ENCODE assay signal across 16 cellular contexts in the genomic region with DNA sequence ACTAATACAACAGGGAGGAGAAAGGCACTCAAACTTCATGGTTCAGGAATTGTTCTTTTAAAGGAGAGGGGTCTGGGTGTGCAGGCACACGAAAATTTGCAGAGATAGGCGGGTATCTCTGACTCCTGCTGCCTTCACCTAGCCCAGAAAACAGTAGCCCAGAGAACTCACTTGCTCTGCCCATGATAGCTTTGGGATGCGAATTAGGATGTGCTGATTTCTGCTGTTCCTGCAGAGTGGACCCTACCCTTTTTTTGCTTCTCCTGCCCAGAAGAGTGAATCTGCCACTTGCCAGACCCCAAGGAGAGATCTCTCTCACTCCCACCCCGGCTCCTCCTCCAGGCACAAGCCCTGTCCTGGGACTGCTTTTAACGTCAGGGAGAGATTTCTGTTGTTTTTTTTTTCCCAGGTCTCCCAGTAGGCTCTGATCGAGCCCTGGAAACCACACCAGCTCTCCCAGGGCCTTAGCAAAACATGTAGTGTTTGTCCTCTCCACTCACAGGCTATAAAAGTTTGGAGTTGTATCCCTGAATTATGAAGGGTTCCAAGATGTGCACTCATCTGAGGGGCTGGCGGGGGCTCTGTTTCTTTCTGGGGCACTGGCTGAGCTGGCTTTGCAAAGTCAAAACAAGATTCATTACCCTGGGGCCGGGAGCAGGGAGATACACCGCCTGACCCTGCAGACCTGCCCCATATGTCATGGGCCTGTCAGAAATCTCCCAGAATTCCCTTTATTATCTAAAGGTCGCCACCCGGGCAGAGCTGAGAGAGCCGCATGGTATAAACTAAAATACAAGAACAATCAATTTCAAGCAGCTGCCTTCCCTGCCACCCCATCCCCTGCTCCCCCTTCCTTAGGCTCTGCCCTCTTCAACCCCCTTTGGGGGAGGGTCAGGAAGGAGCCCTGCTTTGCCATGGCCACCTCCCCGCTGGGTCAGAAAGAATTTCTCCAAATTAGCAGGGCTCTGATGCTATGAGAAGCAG. TPM values are rescaled to one million over a fixed set of nuclear protein-coding genes. Genes with fewer than 3 reads are reported as not detected.
A peak's percentile ranks its signal among the peaks of the same experiment; 100 is the strongest.
DNase-seq lines count a peak whose midpoint lies in the region; ATAC-seq and TF ChIP-seq lines count a peak whose summit lies in the region.
"Had no signal": no experiment of that assay in that cellular context is flagged by ENCODE, and none has a peak within 500 bp of the region (broad histone marks: within the 10 kb centered on the region; RNA-seq: fewer than 3 reads in every experiment).

No MANE protein-coding gene starts in this region.

- TF ChIP-seq EP300 in stomach (IDR thresholded peaks at IDR 0.05) = no peak

- DNase-seq in HFFc6 (no peak), endodermal cell (peak; percentile 44), mesothelial cell of epicardium (ENCODE audit: low spot score in 2 of 2, unreplicated experiment in 2 of 2) (no peak), stomach (no peak), CD1c-positive myeloid dendritic cell (ENCODE audit: extremely low spot score) (no peak), NCI-H524 (lab: John Stamatoyannopoulos, UW) (no peak)
- DNase-seq: activated CD8-positive, alpha-beta memory T cell treated with anti-CD3 and anti-CD28 coated beads, Interleukin-2, amount 10 ng/mL, durations not matched to agents 7 days and 5 days; colonic mucosa; DMS79 treated with DMSO at 0.1 percent for 48 hours; NCI-H1930; stimulated activated CD8-positive, alpha-beta memory T cell treated with anti-CD3 and anti-CD28 coated beads, Interleukin-4, amount 100 ng/mL, for 48 hours had no signal

- H3K36me3 ChIP-seq in endodermal cell (ENCODE audit: control insufficient read depth, insufficient read depth, low read length) = peaks cover 95% of the 10 kb centered on the region
- peaks cover 0 to 3% (median 0%) of the 10 kb centered on the region in 4 donors for H3K36me3 ChIP-seq in stomach
- H3K36me3 ChIP-seq: colonic mucosa, neutrophil had no signal

- H3K4me3 Mint-ChIP-seq in HFFc6 (no peak overlapping the region), endodermal cell (no peak overlapping the region), mesothelial cell of epicardium (no peak overlapping the region)
- H3K4me3 Mint-ChIP-seq: activated CD8-positive, alpha-beta memory T cell treated with anti-CD3 and anti-CD28 coated beads, Interleukin-2, amount 10 ng/mL, durations not matched to agents 7 days and 5 days; activated naive CD4-positive, alpha-beta T cell treated with anti-CD3 and anti-CD28 coated beads, Interleukin-2, amount 50 U/mL, for 24 hours had no signal

- H3K27me3 ChIP-seq in endodermal cell (ENCODE audit: control insufficient read depth, insufficient read depth, low read length, poor library complexity, severe bottlenecking) = no peaks in the 10 kb centered on the region
- H3K27me3 ChIP-seq in stomach = no peaks in the 10 kb centered on the region
- H3K27me3 ChIP-seq: colonic mucosa had no signal

- H3K27ac Mint-ChIP-seq in HFFc6 (peak overlapping the region; percentile 22; the same call in 1 of the 2 replicates), endodermal cell (peak overlapping the region; percentile 54), mesothelial cell of epicardium (peak overlapping the region; percentile 79)
- H3K27ac Mint-ChIP-seq: activated CD8-positive, alpha-beta memory T cell treated with anti-CD3 and anti-CD28 coated beads, Interleukin-2, amount 10 ng/mL, durations not matched to agents 7 days and 5 days; activated naive CD4-positive, alpha-beta T cell treated with anti-CD3 and anti-CD28 coated beads, Interleukin-2, amount 50 U/mL, for 24 hours had no signal

- H3K4me1 ChIP-seq in endodermal cell (ENCODE audit: control insufficient read depth, insufficient read depth, low read length) (peaks cover 23% of the 10 kb centered on the region), stomach (peaks cover 39 to 83% (median 61%) of the 10 kb centered on the region in 4 donors)

- H3K9ac ChIP-seq in endodermal cell (ENCODE audit: extremely low read depth, low read length, poor library complexity, severe bottlenecking) = no peak overlapping the region
- H3K9ac ChIP-seq: KMS-11 had no signal

- peaks cover 14% of the 10 kb centered on the region; the same call in 1 of the 2 replicates for H3K36me3 Mint-ChIP-seq in HFFc6 (ENCODE audit: low read depth)
- peaks cover 22% of the 10 kb centered on the region for H3K36me3 Mint-ChIP-seq in endodermal cell (ENCODE audit: low read depth)
- no peaks in the 10 kb centered on the region for H3K36me3 Mint-ChIP-seq in mesothelial cell of epicardium
- H3K36me3 Mint-ChIP-seq: activated CD8-positive, alpha-beta memory T cell treated with anti-CD3 and anti-CD28 coated beads, Interleukin-2, amount 10 ng/mL, durations not matched to agents 7 days and 5 days; activated naive CD4-positive, alpha-beta T cell treated with anti-CD3 and anti-CD28 coated beads, Interleukin-2, amount 50 U/mL, for 24 hours had no signal

- H3K27ac ChIP-seq in endodermal cell (ENCODE audit: low read depth, low read length) = peak overlapping the region; percentile 69
- peak overlapping the region; percentile 1 to 76 (median 65) for H3K27ac ChIP-seq in stomach
- H3K27ac ChIP-seq: colonic mucosa, KMS-11, neutrophil had no signal

- no peak for TF ChIP-seq POLR2A in stomach (IDR thresholded peaks at IDR 0.05)

- H3K27me3 Mint-ChIP-seq in HFFc6 (ENCODE audit: insufficient read depth) (no peaks in the 10 kb centered on the region), endodermal cell (ENCODE audit: insufficient read depth) (no peaks in the 10 kb centered on the region), mesothelial cell of epicardium (ENCODE audit: low read depth) (no peaks in the 10 kb centered on the region)

- H3K9me3 ChIP-seq in endodermal cell (ENCODE audit: control insufficient read depth, low read length) = no peaks in the 10 kb centered on the region
- no peaks in the 10 kb centered on the region for H3K9me3 ChIP-seq in stomach
- H3K9me3 ChIP-seq: colonic mucosa, neutrophil had no signal

- intact Hi-C loops in stomach (cut with DNase I; ENCODE audit: low total_unique reads) = no loop called here

- TF ChIP-seq CTCF in HFFc6 (IDR thresholded peaks at IDR 0.05) (no peak), endodermal cell (conservative IDR thresholded peaks at IDR 0.05) (no peak), mesothelial cell of epicardium (IDR thresholded peaks at IDR 0.05; ENCODE audit: unreplicated experiment) (no peak), stomach (IDR thresholded peaks at IDR 0.05) (no peak)

- 72 to 86% methylated on average over 9 to 13 of the region's 13 CpGs for WGBS in endodermal cell (ENCODE audit: insufficient coverage in 1 of 2, insufficient read length in 1 of 2), 2 experiments
- 54 to 67% (median 56%) methylated on average over 12 to 13 of the region's 13 CpGs for WGBS in stomach, 5 donors

- peaks cover 67% of the 10 kb centered on the region for H3K4me1 Mint-ChIP-seq in HFFc6 (ENCODE audit: low read depth)
- H3K4me1 Mint-ChIP-seq in endodermal cell = peaks cover 37% of the 10 kb centered on the region
- H3K4me1 Mint-ChIP-seq in mesothelial cell of epicardium = peaks cover 43% of the 10 kb centered on the region
- H3K4me1 Mint-ChIP-seq: activated naive CD4-positive, alpha-beta T cell treated with anti-CD3 and anti-CD28 coated beads, Interleukin-2, amount 50 U/mL, for 24 hours had no signal

- H3K9me3 Mint-ChIP-seq in HFFc6 = no peaks in the 10 kb centered on the region
- no peaks in the 10 kb centered on the region for H3K9me3 Mint-ChIP-seq in endodermal cell
- no peaks in the 10 kb centered on the region for H3K9me3 Mint-ChIP-seq in mesothelial cell of epicardium
- H3K9me3 Mint-ChIP-seq: activated naive CD4-positive, alpha-beta T cell treated with anti-CD3 and anti-CD28 coated beads, Interleukin-2, amount 50 U/mL, for 24 hours had no signal

- ATAC-seq in HG02588 (IDR thresholded peaks at IDR 0.05; ENCODE audit: unreplicated experiment) (no peak), GM21360 (IDR thresholded peaks at IDR 0.05; ENCODE audit: unreplicated experiment) (no peak)
- ATAC-seq: activated CD8-positive, alpha-beta memory T cell treated with anti-CD3 and anti-CD28 coated beads, Interleukin-2, amount 10 ng/mL, durations not matched to agents 7 days and 5 days had no signal

- H3K4me3 ChIP-seq in endodermal cell (ENCODE audit: low read length) (no peak overlapping the region), stomach (no peak overlapping the region)
- H3K4me3 ChIP-seq: colonic mucosa had no signal

RNA-seq across cellular contexts. Expression of a gene that starts 17.9 kb away (rescaled TPM):
- total RNA-seq in HFFc6 (2021; fragmentation: NEBNext Ultra II Directional; extraction: Animal tissue kit (Norgen Biotek cat#: 25700)) = 10 to 100 TPM; 20.9 to 29.9 (median 28.1) TPM
- total RNA-seq in endodermal cell (10 to 100 TPM; 61.2 to 86.1 TPM), mesothelial cell of epicardium (13.2 to 16.5 TPM (median 14.7 TPM) in 3 replicates), stomach (100 to 1,000 TPM in 1 of 5 donors, 10 to 100 TPM in 4; 21.0 to 185 (median 39.7) TPM)
- polyA plus RNA-seq in endodermal cell (2013, experiment 1 of 2) = 22.9 TPM
- polyA plus RNA-seq in endodermal cell (2013, experiment 2 of 2) = 24.4 TPM
- polyA plus RNA-seq in stomach = 10 to 100 TPM in 1 of 3 donors, 1 to 10 TPM in 2; 2.7 to 13.9 (median 4.0) TPM

Comparison
In these comparisons a context has a peak if more than half of its experiments do, and no peak if none do; other contexts are left out.
1. H3K27ac Mint-ChIP-seq: peak in every context shown above with its lines; median percentile 79 in mesothelial cell of epicardium; 54 in endodermal cell; 22 in HFFc6.